ENCODE assay signal across 1 cellular context in genomic region chr17:47969975-47970724, GRCh38.
TF ChIP-seq lines count a peak whose summit lies in the region.

No MANE protein-coding gene starts in this region.

TF ChIP-seq in HepG2, 621 proteins besides CTCF, POLR2A, EP300 and RAD21 (continues in another document):
- TF ChIP-seq PPARG (CRISPR knock-in tag; conservative IDR thresholded peaks at IDR 0.05), result no peak
- TF ChIP-seq DNMT1 (CRISPR knock-in tag; IDR thresholded peaks at IDR 0.05), result 0 out of 2 replicates have a peak, but pooled peaks have one; percentile 72
- no peak; the same call in 1 of the 2 replicates for TF ChIP-seq ZNF737 (CRISPR knock-in tag; IDR thresholded peaks at IDR 0.05; ENCODE audit: borderline replicate concordance)
- TF ChIP-seq KDM1A (CRISPR knock-in tag; IDR thresholded peaks at IDR 0.05), result 0 out of 2 replicates have a peak, but pooled peaks have one; percentile 36
- 0 out of 2 replicates have a peak, but pooled peaks have one; percentile 2 for TF ChIP-seq FOXC1 (CRISPR knock-in tag; IDR thresholded peaks at IDR 0.05; ENCODE audit: borderline replicate concordance)
- no peak for TF ChIP-seq RERE (CRISPR knock-in tag; IDR thresholded peaks at IDR 0.05; ENCODE audit: low read depth)
- no peak for TF ChIP-seq ZEB1 (IDR thresholded peaks at IDR 0.05; ENCODE audit: insufficient replicate concordance, low read depth)
- TF ChIP-seq RARG (CRISPR knock-in tag; IDR thresholded peaks at IDR 0.05; ENCODE audit: low read depth), result 0 out of 2 replicates have a peak, but pooled peaks have one; percentile 63
- no peak for TF ChIP-seq MZF1 (CRISPR knock-in tag; IDR thresholded peaks at IDR 0.05; ENCODE audit: borderline replicate concordance)
- peak; percentile 58; the same call in 1 of the 2 replicates for TF ChIP-seq ZNF572 (CRISPR knock-in tag; IDR thresholded peaks at IDR 0.05)
- 0 out of 2 replicates have a peak, but pooled peaks have one; percentile 44 for TF ChIP-seq ZNF121 (CRISPR knock-in tag; IDR thresholded peaks at IDR 0.05)
- TF ChIP-seq ZNF17 (CRISPR knock-in tag; IDR thresholded peaks at IDR 0.05), result no peak
- no peak for TF ChIP-seq U2AF1 (optimal IDR thresholded peaks at IDR 0.05; ENCODE audit: low read depth, low read length)
- no peak; the same call in 1 of the 2 replicates for TF ChIP-seq MIER2 (CRISPR knock-in tag; IDR thresholded peaks at IDR 0.05)
- peak; percentile 93; the same call in 1 of the 2 replicates for TF ChIP-seq ZNF383 (CRISPR knock-in tag; IDR thresholded peaks at IDR 0.05; ENCODE audit: borderline replicate concordance)
- TF ChIP-seq ZBTB1 (CRISPR knock-in tag; IDR thresholded peaks at IDR 0.05; ENCODE audit: borderline replicate concordance), result no peak
- no peak; the same call in 1 of the 2 replicates for TF ChIP-seq ZNF274 (CRISPR knock-in tag; IDR thresholded peaks at IDR 0.05)
- no peak for TF ChIP-seq PLRG1 (conservative IDR thresholded peaks at IDR 0.05)
- no peak for TF ChIP-seq PHF8 (CRISPR knock-in tag; IDR thresholded peaks at IDR 0.05)
- no peak for TF ChIP-seq EEA1 (CRISPR knock-in tag; IDR thresholded peaks at IDR 0.05; ENCODE audit: borderline replicate concordance)
- TF ChIP-seq FOXK2 (IDR thresholded peaks at IDR 0.05), result no peak
- TF ChIP-seq RBAK (CRISPR knock-in tag; IDR thresholded peaks at IDR 0.05), result no peak
- TF ChIP-seq, protein P1, sequence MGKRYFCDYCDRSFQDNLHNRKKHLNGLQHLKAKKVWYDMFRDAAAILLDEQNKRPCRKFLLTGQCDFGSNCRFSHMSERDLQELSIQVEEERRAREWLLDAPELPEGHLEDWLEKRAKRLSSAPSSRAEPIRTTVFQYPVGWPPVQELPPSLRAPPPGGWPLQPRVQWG (CRISPR knock-in tag; IDR thresholded peaks at IDR 0.05; ENCODE audit: borderline replicate concordance, low read depth), result no peak
- TF ChIP-seq FOXP4 (CRISPR knock-in tag; IDR thresholded peaks at IDR 0.05), result no peak
- TF ChIP-seq ZNF343 (CRISPR knock-in tag; IDR thresholded peaks at IDR 0.05), result 0 out of 2 replicates have a peak, but pooled peaks have one; percentile 47
- TF ChIP-seq, protein P2, sequence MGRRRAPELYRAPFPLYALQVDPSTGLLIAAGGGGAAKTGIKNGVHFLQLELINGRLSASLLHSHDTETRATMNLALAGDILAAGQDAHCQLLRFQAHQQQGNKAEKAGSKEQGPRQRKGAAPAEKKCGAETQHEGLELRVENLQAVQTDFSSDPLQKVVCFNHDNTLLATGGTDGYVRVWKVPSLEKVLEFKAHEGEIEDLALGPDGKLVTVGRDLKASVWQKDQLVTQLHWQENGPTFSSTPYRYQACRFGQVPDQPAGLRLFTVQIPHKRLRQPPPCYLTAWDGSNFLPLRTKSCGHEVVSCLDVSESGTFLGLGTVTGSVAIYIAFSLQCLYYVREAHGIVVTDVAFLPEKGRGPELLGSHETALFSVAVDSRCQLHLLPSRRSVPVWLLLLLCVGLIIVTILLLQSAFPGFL (CRISPR knock-in tag; IDR thresholded peaks at IDR 0.05), result no peak
- TF ChIP-seq REST (IDR thresholded peaks at IDR 0.05; ENCODE audit: borderline replicate concordance in 1 of 2, low read depth in 1 of 2, low read length in 2 of 2), result 0 out of 4 replicates have a peak, but pooled peaks of 1 of the 2 experiments have one; percentile 37
- TF ChIP-seq HMGXB4 (CRISPR knock-in tag; IDR thresholded peaks at IDR 0.05; ENCODE audit: borderline replicate concordance in 1 of 2, low read depth in 1 of 2), result peak in 1 of 2 experiments; percentile 88; a peak in 1 of 4 replicates
- TF ChIP-seq KDM5A (IDR thresholded peaks at IDR 0.05; ENCODE audit: borderline replicate concordance, low read length), result no peak
- no peak for TF ChIP-seq ARNT (IDR thresholded peaks at IDR 0.05)
- TF ChIP-seq, protein P3, sequence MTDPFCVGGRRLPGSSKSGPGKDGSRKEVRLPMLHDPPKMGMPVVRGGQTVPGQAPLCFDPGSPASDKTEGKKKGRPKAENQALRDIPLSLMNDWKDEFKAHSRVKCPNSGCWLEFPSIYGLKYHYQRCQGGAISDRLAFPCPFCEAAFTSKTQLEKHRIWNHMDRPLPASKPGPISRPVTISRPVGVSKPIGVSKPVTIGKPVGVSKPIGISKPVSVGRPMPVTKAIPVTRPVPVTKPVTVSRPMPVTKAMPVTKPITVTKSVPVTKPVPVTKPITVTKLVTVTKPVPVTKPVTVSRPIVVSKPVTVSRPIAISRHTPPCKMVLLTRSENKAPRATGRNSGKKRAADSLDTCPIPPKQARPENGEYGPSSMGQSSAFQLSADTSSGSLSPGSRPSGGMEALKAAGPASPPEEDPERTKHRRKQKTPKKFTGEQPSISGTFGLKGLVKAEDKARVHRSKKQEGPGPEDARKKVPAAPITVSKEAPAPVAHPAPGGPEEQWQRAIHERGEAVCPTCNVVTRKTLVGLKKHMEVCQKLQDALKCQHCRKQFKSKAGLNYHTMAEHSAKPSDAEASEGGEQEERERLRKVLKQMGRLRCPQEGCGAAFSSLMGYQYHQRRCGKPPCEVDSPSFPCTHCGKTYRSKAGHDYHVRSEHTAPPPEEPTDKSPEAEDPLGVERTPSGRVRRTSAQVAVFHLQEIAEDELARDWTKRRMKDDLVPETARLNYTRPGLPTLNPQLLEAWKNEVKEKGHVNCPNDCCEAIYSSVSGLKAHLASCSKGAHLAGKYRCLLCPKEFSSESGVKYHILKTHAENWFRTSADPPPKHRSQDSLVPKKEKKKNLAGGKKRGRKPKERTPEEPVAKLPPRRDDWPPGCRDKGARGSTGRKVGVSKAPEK (CRISPR knock-in tag; IDR thresholded peaks at IDR 0.05; ENCODE audit: borderline replicate concordance), result peak; percentile 28; the same call in 1 of the 2 replicates
- peak; percentile 21 for TF ChIP-seq ARHGAP35 (CRISPR knock-in tag; IDR thresholded peaks at IDR 0.05; ENCODE audit: borderline replicate concordance)
- TF ChIP-seq ZNF780A (CRISPR knock-in tag; IDR thresholded peaks at IDR 0.05), result 0 out of 2 replicates have a peak, but pooled peaks have one; percentile 71
- TF ChIP-seq ZNF326 (CRISPR knock-in tag; IDR thresholded peaks at IDR 0.05; ENCODE audit: borderline replicate concordance), result no peak
- TF ChIP-seq, protein P4, sequence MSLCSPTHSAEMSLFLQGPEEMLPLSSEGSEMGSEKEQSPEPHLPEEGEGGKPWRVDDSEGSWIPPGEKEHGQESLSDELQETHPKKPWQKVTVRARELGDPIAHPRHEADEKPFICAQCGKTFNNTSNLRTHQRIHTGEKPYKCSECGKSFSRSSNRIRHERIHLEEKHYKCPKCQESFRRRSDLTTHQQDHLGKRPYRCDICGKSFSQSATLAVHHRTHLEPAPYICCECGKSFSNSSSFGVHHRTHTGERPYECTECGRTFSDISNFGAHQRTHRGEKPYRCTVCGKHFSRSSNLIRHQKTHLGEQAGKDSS (CRISPR knock-in tag; IDR thresholded peaks at IDR 0.05; ENCODE audit: borderline replicate concordance, low read depth), result 0 out of 2 replicates have a peak, but pooled peaks have one; percentile 8
- 0 out of 2 replicates have a peak, but pooled peaks have one; percentile 1 for TF ChIP-seq THAP7 (CRISPR knock-in tag; IDR thresholded peaks at IDR 0.05)
- no peak for TF ChIP-seq SRSF4 (IDR thresholded peaks at IDR 0.05; ENCODE audit: low read depth, low read length, poor library complexity, severe bottlenecking)
- TF ChIP-seq GZF1 (CRISPR knock-in tag; IDR thresholded peaks at IDR 0.05), result no peak
- 0 out of 2 replicates have a peak, but pooled peaks have one; percentile 52 for TF ChIP-seq ZBTB3 (CRISPR knock-in tag; IDR thresholded peaks at IDR 0.05; ENCODE audit: borderline replicate concordance, low read depth)
- TF ChIP-seq HOXA9 (CRISPR knock-in tag; IDR thresholded peaks at IDR 0.05; ENCODE audit: borderline replicate concordance), result peak; percentile 5; the same call in 1 of the 2 replicates
- TF ChIP-seq ZNF34 (CRISPR knock-in tag; IDR thresholded peaks at IDR 0.05; ENCODE audit: borderline replicate concordance), result peak; percentile 33; the same call in 1 of the 2 replicates
- 0 out of 2 replicates have a peak, but pooled peaks have one; percentile 47 for TF ChIP-seq PAX8 (CRISPR knock-in tag; IDR thresholded peaks at IDR 0.05; ENCODE audit: borderline replicate concordance)
- TF ChIP-seq CHD4 (IDR thresholded peaks at IDR 0.05; ENCODE audit: borderline replicate concordance, low read length), result 0 out of 2 replicates have a peak, but pooled peaks have one; percentile 6
